13 cellular contexts compared by ENCODE assay signal in the genomic region with DNA sequence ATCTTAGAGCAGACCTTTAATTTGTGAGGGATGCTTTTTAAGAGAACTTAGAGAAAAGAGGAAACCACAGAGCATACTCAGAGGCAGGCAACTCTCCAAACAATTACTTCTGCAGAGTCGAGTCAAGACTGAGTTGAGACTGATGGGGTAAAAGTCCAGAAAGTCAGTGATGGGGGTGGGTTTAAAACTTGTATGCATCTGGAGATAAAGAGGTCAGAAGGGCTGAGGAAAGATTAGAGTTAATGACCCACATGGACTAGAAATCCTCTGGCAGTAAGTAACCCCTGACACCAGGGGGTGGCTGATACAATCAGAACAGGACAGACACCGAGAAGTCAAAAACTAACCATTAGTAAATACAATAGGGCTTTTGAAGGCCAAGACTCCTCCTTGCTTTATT. TPM values are rescaled to one million over a fixed set of nuclear protein-coding genes. Genes with fewer than 3 reads are reported as not detected.
DNase-seq lines count a peak whose midpoint lies in the region; ATAC-seq, FAIRE-seq and TF ChIP-seq lines count a peak whose summit lies in the region.
"Had no signal": no experiment of that assay in that cellular context is flagged by ENCODE, and none has a peak within 500 bp of the region (broad histone marks: within the 10 kb centered on the region; RNA-seq: fewer than 3 reads in every experiment).

No MANE protein-coding gene starts in this region.

- H3K36me3 Mint-ChIP-seq in memory B cell: peaks cover 3% of the 10 kb centered on the region

- FAIRE-seq in kidney (lab: Jason Lieb, UNC): no peak
- FAIRE-seq: astrocyte had no signal

- TF ChIP-seq CTCF in kidney (IDR thresholded peaks at IDR 0.05; ENCODE audit: borderline replicate concordance, extremely low read depth, insufficient read depth): no peak

- no peaks in the 10 kb centered on the region for H3K9me3 ChIP-seq in kidney (ENCODE audit: control insufficient read depth in 1 of 2, low read length in 2 of 2)

- H3K9me3 Mint-ChIP-seq in memory B cell: no peaks in the 10 kb centered on the region
- H3K9me3 Mint-ChIP-seq: stimulated activated naive CD8-positive, alpha-beta T cell treated with anti-CD3 and anti-CD28 coated beads, Interleukin-15, amount 100 ng/mL, for 72 hours had no signal

- H3K36me3 ChIP-seq in kidney (ENCODE audit: control insufficient read depth in 1 of 2, insufficient read depth in 2 of 2, low read length in 2 of 2): no peaks in the 10 kb centered on the region

- H3K4me1 Mint-ChIP-seq in memory B cell: peaks cover 7% of the 10 kb centered on the region

- no peak overlapping the region for H3K27ac Mint-ChIP-seq in memory B cell

- DNase-seq in CD1c-positive myeloid dendritic cell (ENCODE audit: extremely low spot score): peak; percentile 4
- DNase-seq in HEK293T (ENCODE audit: extremely low spot score): peak; percentile 14
- DNase-seq in memory B cell (ENCODE audit: low spot score in 2 of 2): no peak
- DNase-seq in kidney: no peak
- DNase-seq in putamen (ENCODE audit: low spot score): no peak
- no peak for DNase-seq in SIG-M5 treated with dmso at 0.1 percent for 504 hours (lab: John Stamatoyannopoulos, UW; ENCODE audit: unreplicated experiment)
- DNase-seq: MM.1S; stimulated activated naive CD8-positive, alpha-beta T cell treated with anti-CD3 and anti-CD28 coated beads, Interleukin-15, amount 100 ng/mL, for 72 hours; T-helper 9 cell had no signal

- peak overlapping the region; percentile 67 for H3K27ac ChIP-seq in angular gyrus (ENCODE audit: low read depth, low read length)
- no peak overlapping the region for H3K27ac ChIP-seq in kidney (ENCODE audit: low read depth in 2 of 2, low read length in 2 of 2)
- H3K27ac ChIP-seq: C4-2B had no signal

- ATAC-seq in memory B cell (ENCODE audit: low read depth) (peak; percentile 50), GM18868 (IDR thresholded peaks at IDR 0.05; ENCODE audit: unreplicated experiment) (no peak)
- ATAC-seq: stimulated activated naive CD8-positive, alpha-beta T cell treated with anti-CD3 and anti-CD28 coated beads, Interleukin-15, amount 100 ng/mL, for 72 hours had no signal

- no peaks in the 10 kb centered on the region for H3K4me1 ChIP-seq in kidney (ENCODE audit: control insufficient read depth in 1 of 2, insufficient read depth in 1 of 2, low read depth in 1 of 2, low read length in 2 of 2)

- POLR2A ChIA-PET in HEK293T (lab: Yijun Ruan, JAX): interaction anchor here (1.6 kb wide), 1 partner anchor 42 kb away, joined by 6 read pairs; the partner anchor contains the start of gene SEPTIN7

- intact Hi-C loops in kidney (cut with DNase I): no loop called here

- CTCF ChIA-PET in HEK293T (lab: Yijun Ruan, JAX): no interaction called here

- no peak overlapping the region for H3K4me3 Mint-ChIP-seq in memory B cell
- H3K4me3 Mint-ChIP-seq: stimulated activated naive CD8-positive, alpha-beta T cell treated with anti-CD3 and anti-CD28 coated beads, Interleukin-15, amount 100 ng/mL, for 72 hours had no signal

- H3K4me3 ChIP-seq in kidney (ENCODE audit: low read length in 2 of 2): no peak overlapping the region

- H3K27me3 Mint-ChIP-seq in memory B cell: no peaks in the 10 kb centered on the region
- H3K27me3 Mint-ChIP-seq: stimulated activated naive CD8-positive, alpha-beta T cell treated with anti-CD3 and anti-CD28 coated beads, Interleukin-15, amount 100 ng/mL, for 72 hours had no signal

- no peak overlapping the region for H3K9ac ChIP-seq in kidney (ENCODE audit: low read length in 2 of 2)

TF ChIP-seq in HEK293T, 16 proteins besides CTCF, POLR2A, EP300 and RAD21:
- TF ChIP-seq FOXA1 (IDR thresholded peaks at IDR 0.05) (no peak), BHLHE40 (IDR thresholded peaks at IDR 0.05; ENCODE audit: borderline replicate concordance) (no peak), L3MBTL2 (conservative IDR thresholded peaks at IDR 0.05) (no peak), TARDBP (IDR thresholded peaks at IDR 0.05) (no peak), CTBP1 (IDR thresholded peaks at IDR 0.05; ENCODE audit: borderline replicate concordance) (no peak), LEF1 (IDR thresholded peaks at IDR 0.05; ENCODE audit: borderline replicate concordance) (no peak)

RNA-seq across cellular contexts. Expression of gene SEPTIN7, which starts 42.4 kb away (rescaled TPM):
- 189 TPM for total RNA-seq in kidney
- polyA plus RNA-seq in kidney (ENCODE audit: insufficient read depth, low read depth, low replicate concordance): 125 TPM

Comparison
In these comparisons a context has a peak if more than half of its experiments do, and no peak if none do; other contexts are left out.
1. DNase-seq: peak in CD1c-positive myeloid dendritic cell (single experiment) and HEK293T (single experiment); none in memory B cell (0 of 2), kidney (single experiment), putamen (single experiment) and SIG-M5 treated with dmso at 0.1 percent for 504 hours (single experiment).